Comparison of ENCODE assay signal across 2 cellular contexts in the genomic region with DNA sequence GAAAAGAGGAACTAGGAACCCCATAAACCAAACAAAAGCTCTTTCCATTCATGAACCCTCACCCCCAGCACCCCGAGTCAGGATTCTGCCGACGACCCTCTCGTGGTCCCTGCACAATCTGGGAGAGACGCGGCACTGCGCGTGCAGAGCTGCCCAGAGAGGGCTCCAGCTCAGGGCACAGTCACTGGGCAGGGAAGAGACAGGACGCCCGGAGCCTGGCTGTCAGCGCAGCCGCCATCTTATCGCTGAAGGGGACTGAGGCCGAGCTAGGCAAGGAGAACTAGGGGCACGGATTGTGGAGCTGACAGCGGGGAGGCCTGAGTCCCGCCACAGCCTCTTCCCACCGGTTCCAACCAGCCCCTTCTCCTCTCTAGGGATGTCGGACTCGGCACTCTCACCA.
TF ChIP-seq lines count a peak whose summit lies in the region.

No MANE protein-coding gene starts in this region.

TF ChIP-seq in liver, 16 proteins besides CTCF, POLR2A, EP300 and RAD21:
- TF ChIP-seq YY1 (IDR thresholded peaks at IDR 0.05) (no peak), REST (IDR thresholded peaks at IDR 0.05) (no peak), NR2F2 (IDR thresholded peaks at IDR 0.05) (no peak), ATF3 (IDR thresholded peaks at IDR 0.05) (no peak)
- TF ChIP-seq, protein P1, sequence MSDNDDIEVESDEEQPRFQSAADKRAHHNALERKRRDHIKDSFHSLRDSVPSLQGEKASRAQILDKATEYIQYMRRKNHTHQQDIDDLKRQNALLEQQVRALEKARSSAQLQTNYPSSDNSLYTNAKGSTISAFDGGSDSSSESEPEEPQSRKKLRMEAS (IDR thresholded peaks at IDR 0.05): no peak

TF ChIP-seq in HepG2, 621 proteins besides CTCF, POLR2A, EP300 and RAD21:
- TF ChIP-seq ZNF460 (CRISPR knock-in tag; IDR thresholded peaks at IDR 0.05; ENCODE audit: borderline replicate concordance) (no peak), ZNF180 (CRISPR knock-in tag; IDR thresholded peaks at IDR 0.05; ENCODE audit: borderline replicate concordance, low read depth) (no peak), SRSF4 (IDR thresholded peaks at IDR 0.05; ENCODE audit: low read depth, low read length, poor library complexity, severe bottlenecking) (no peak), ZNF580 (CRISPR knock-in tag; IDR thresholded peaks at IDR 0.05; ENCODE audit: borderline replicate concordance, low read depth) (no peak), IRF2 (CRISPR knock-in tag; IDR thresholded peaks at IDR 0.05) (no peak), ZFP62 (CRISPR knock-in tag; IDR thresholded peaks at IDR 0.05) (no peak), SNAI1 (CRISPR knock-in tag; IDR thresholded peaks at IDR 0.05; ENCODE audit: borderline replicate concordance) (no peak), ZNF672 (CRISPR knock-in tag; IDR thresholded peaks at IDR 0.05) (no peak), REXO4 (CRISPR knock-in tag; IDR thresholded peaks at IDR 0.05; ENCODE audit: borderline replicate concordance) (no peak)
- TF ChIP-seq, protein P2, sequence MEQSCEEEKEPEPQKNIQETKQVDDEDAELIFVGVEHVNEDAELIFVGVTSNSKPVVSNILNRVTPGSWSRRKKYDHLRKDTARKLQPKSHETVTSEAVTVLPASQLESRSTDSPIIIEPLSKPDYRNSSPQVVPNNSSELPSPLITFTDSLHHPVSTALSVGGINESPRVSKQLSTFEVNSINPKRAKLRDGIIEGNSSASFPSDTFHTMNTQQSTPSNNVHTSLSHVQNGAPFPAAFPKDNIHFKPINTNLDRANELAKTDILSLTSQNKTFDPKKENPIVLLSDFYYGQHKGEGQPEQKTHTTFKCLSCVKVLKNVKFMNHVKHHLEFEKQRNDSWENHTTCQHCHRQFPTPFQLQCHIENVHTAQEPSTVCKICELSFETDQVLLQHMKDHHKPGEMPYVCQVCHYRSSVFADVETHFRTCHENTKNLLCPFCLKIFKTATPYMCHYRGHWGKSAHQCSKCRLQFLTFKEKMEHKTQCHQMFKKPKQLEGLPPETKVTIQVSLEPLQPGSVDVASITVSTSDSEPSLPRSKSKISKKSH (CRISPR knock-in tag; IDR thresholded peaks at IDR 0.05; ENCODE audit: borderline replicate concordance): no peak
- TF ChIP-seq, protein P3, sequence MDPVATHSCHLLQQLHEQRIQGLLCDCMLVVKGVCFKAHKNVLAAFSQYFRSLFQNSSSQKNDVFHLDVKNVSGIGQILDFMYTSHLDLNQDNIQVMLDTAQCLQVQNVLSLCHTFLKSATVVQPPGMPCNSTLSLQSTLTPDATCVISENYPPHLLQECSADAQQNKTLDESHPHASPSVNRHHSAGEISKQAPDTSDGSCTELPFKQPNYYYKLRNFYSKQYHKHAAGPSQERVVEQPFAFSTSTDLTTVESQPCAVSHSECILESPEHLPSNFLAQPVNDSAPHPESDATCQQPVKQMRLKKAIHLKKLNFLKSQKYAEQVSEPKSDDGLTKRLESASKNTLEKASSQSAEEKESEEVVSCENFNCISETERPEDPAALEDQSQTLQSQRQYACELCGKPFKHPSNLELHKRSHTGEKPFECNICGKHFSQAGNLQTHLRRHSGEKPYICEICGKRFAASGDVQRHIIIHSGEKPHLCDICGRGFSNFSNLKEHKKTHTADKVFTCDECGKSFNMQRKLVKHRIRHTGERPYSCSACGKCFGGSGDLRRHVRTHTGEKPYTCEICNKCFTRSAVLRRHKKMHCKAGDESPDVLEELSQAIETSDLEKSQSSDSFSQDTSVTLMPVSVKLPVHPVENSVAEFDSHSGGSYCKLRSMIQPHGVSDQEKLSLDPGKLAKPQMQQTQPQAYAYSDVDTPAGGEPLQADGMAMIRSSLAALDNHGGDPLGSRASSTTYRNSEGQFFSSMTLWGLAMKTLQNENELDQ (CRISPR knock-in tag; IDR thresholded peaks at IDR 0.05; ENCODE audit: borderline replicate concordance): no peak
- TF ChIP-seq, protein P4, sequence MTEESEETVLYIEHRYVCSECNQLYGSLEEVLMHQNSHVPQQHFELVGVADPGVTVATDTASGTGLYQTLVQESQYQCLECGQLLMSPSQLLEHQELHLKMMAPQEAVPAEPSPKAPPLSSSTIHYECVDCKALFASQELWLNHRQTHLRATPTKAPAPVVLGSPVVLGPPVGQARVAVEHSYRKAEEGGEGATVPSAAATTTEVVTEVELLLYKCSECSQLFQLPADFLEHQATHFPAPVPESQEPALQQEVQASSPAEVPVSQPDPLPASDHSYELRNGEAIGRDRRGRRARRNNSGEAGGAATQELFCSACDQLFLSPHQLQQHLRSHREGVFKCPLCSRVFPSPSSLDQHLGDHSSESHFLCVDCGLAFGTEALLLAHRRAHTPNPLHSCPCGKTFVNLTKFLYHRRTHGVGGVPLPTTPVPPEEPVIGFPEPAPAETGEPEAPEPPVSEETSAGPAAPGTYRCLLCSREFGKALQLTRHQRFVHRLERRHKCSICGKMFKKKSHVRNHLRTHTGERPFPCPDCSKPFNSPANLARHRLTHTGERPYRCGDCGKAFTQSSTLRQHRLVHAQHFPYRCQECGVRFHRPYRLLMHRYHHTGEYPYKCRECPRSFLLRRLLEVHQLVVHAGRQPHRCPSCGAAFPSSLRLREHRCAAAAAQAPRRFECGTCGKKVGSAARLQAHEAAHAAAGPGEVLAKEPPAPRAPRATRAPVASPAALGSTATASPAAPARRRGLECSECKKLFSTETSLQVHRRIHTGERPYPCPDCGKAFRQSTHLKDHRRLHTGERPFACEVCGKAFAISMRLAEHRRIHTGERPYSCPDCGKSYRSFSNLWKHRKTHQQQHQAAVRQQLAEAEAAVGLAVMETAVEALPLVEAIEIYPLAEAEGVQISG (CRISPR knock-in tag; IDR thresholded peaks at IDR 0.05): no peak
